In the genomic region with DNA sequence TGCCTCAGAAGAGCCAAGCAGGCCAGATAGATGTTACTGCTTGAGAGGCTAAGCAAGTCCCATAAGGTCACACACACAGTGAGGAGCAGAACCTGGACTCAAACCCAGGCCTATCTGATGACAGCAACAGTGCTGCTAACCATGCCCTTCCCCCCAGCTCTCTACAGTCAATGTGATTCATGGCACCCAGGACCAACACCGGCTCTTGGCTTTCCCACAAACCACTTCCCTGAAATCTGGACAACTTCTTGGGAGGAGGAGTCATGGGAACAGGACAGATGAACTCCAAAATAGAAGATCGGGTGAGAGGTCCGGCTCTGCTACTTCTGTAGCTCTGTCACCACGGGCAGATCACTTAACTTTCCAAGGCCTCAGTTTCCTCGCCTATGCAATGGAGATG, we compare ENCODE assay signal across 12 cellular contexts. TPM values are rescaled to one million over a fixed set of nuclear protein-coding genes. Genes with fewer than 3 reads are reported as not detected.
DNase-seq lines count a peak whose midpoint lies in the region; ATAC-seq, FAIRE-seq and TF ChIP-seq lines count a peak whose summit lies in the region.
"Had no signal": no experiment of that assay in that cellular context is flagged by ENCODE, and none has a peak within 500 bp of the region (broad histone marks: within the 10 kb centered on the region; RNA-seq: fewer than 3 reads in every experiment).

No MANE protein-coding gene starts in this region.

- H2AFZ ChIP-seq in ACC112 (ENCODE audit: low read length, unreplicated experiment) (no peak overlapping the region), GM23338 (peak overlapping the region; percentile 99)

- H3K4me1 Mint-ChIP-seq in GM23338: peaks cover 26% of the 10 kb centered on the region
- H3K4me1 Mint-ChIP-seq in naive thymus-derived CD8-positive, alpha-beta T cell: peaks cover 28 to 55% (median 45%) of the 10 kb centered on the region in 4 donors

- no peaks in the 10 kb centered on the region for H3F3A ChIP-seq in GM23338 (replicated peaks; ENCODE audit: low read depth)

- H3K4me1 ChIP-seq in ACC112 (ENCODE audit: control insufficient read depth, insufficient read depth, low read length, unreplicated experiment) (peaks cover 27% of the 10 kb centered on the region), GM23338 (ENCODE audit: insufficient read depth) (peaks cover 17% of the 10 kb centered on the region)

- H3K9me3 Mint-ChIP-seq in GM23338: no peaks in the 10 kb centered on the region
- no peaks in the 10 kb centered on the region for H3K9me3 Mint-ChIP-seq in naive thymus-derived CD8-positive, alpha-beta T cell
- H3K9me3 Mint-ChIP-seq: CD4-positive, alpha-beta T cell had no signal

- in situ Hi-C loops in brain microvascular endothelial cell (cut with HindIII; ENCODE audit: low pct_ligation_motif_present, low sequenced_read_pairs): no loop called here

- TF ChIP-seq CTCF in GM23338 (conservative IDR thresholded peaks at IDR 0.05; ENCODE audit: low read depth in 2 of 2) (no peak), brain microvascular endothelial cell (IDR thresholded peaks at IDR 0.05; ENCODE audit: low read depth, low read length, missing control alignments) (no peak)

- H3K4me2 ChIP-seq in GM23338: peak overlapping the region; percentile 94

- peak overlapping the region; percentile 86; the same call in 2 of the 3 replicates for H3K4me3 Mint-ChIP-seq in GM23338
- peak overlapping the region in 9 of 10 donors; percentile 54 to 97 (median 91) for H3K4me3 Mint-ChIP-seq in naive thymus-derived CD8-positive, alpha-beta T cell

- no peak for ATAC-seq in GM23338
- no peak for ATAC-seq in naive thymus-derived CD8-positive, alpha-beta T cell
- ATAC-seq in HG02571 (IDR thresholded peaks at IDR 0.05; ENCODE audit: unreplicated experiment): no peak
- no peak for ATAC-seq in HG02938 (IDR thresholded peaks at IDR 0.05; ENCODE audit: unreplicated experiment)

- no peak overlapping the region for H3K27ac Mint-ChIP-seq in GM23338
- peak overlapping the region in 1 of 10 donors; percentile 17 for H3K27ac Mint-ChIP-seq in naive thymus-derived CD8-positive, alpha-beta T cell
- H3K27ac Mint-ChIP-seq: CD4-positive, alpha-beta T cell had no signal

- no peaks in the 10 kb centered on the region for H3K9me2 ChIP-seq in GM23338 (ENCODE audit: insufficient read depth)

- DNase-seq in GM23338 (ENCODE audit: low spot score): no peak
- DNase-seq in brain microvascular endothelial cell: peak; percentile 52
- DNase-seq in naive thymus-derived CD8-positive, alpha-beta T cell: no peak
- no peak for DNase-seq in activated gamma-delta T cell treated with Interleukin-2 at 50 U/mL for 16 hours
- no peak for DNase-seq in GM12892 (ENCODE audit: insufficient read length)
- DNase-seq: NCI-H1436 treated with DMSO at 0.1 percent for 48 hours had no signal

- POLR2A ChIA-PET in naive thymus-derived CD8-positive, alpha-beta T cell (lab: Charles Lee): no interaction called here

- H4K20me1 ChIP-seq in GM23338 (replicated peaks; ENCODE audit: insufficient read depth): no peaks in the 10 kb centered on the region

- no peaks in the 10 kb centered on the region for H3K79me2 ChIP-seq in ACC112 (ENCODE audit: control insufficient read depth, insufficient read depth, low read length, unreplicated experiment)
- no peaks in the 10 kb centered on the region for H3K79me2 ChIP-seq in GM23338 (replicated peaks; ENCODE audit: insufficient read depth)

- H3K27me3 ChIP-seq in ACC112 (ENCODE audit: insufficient read depth, low read length) (no peaks in the 10 kb centered on the region), GM23338 (ENCODE audit: insufficient read depth) (peaks cover 63% of the 10 kb centered on the region), brain microvascular endothelial cell (replicated peaks) (no peaks in the 10 kb centered on the region)

- H3K36me3 ChIP-seq in ACC112 (ENCODE audit: insufficient read depth, low read length) (no peaks in the 10 kb centered on the region), GM23338 (ENCODE audit: insufficient read depth) (no peaks in the 10 kb centered on the region), brain microvascular endothelial cell (replicated peaks) (no peaks in the 10 kb centered on the region)

- H3K4me3 ChIP-seq in ACC112 (ENCODE audit: low read depth, low read length) (peak overlapping the region; percentile 87), GM23338 (peak overlapping the region; percentile 75), brain microvascular endothelial cell (ENCODE audit: low read depth, low read length) (no peak overlapping the region)

- TF ChIP-seq POLR2A in GM12892 (IDR thresholded peaks at IDR 0.05; ENCODE audit: low read depth, low read length): no peak

- no peak for FAIRE-seq in GM12892 (lab: Jason Lieb, UNC)
- FAIRE-seq: small intestine had no signal

- peak overlapping the region; percentile 91 for H3K27ac ChIP-seq in ACC112 (ENCODE audit: low read depth, low read length)
- H3K27ac ChIP-seq in GM23338 (ENCODE audit: low read depth): no peak overlapping the region
- peak overlapping the region; percentile 41 for H3K27ac ChIP-seq in brain microvascular endothelial cell

- H3K27me3 Mint-ChIP-seq in GM23338 (ENCODE audit: insufficient read depth, low read depth, poor library complexity): peaks cover 45% of the 10 kb centered on the region
- H3K27me3 Mint-ChIP-seq in naive thymus-derived CD8-positive, alpha-beta T cell: peaks cover 15 to 32% (median 31%) of the 10 kb centered on the region in 5 donors

- H3K36me3 Mint-ChIP-seq in GM23338 (ENCODE audit: low read depth): no peaks in the 10 kb centered on the region; the same call in 2 of the 3 replicates
- no peaks in the 10 kb centered on the region for H3K36me3 Mint-ChIP-seq in naive thymus-derived CD8-positive, alpha-beta T cell

TF ChIP-seq in GM23338, 12 proteins besides CTCF, POLR2A, EP300 and RAD21:
- TF ChIP-seq NANOG (IDR thresholded peaks at IDR 0.05; ENCODE audit: borderline replicate concordance): no peak
- TF ChIP-seq, protein P1, sequence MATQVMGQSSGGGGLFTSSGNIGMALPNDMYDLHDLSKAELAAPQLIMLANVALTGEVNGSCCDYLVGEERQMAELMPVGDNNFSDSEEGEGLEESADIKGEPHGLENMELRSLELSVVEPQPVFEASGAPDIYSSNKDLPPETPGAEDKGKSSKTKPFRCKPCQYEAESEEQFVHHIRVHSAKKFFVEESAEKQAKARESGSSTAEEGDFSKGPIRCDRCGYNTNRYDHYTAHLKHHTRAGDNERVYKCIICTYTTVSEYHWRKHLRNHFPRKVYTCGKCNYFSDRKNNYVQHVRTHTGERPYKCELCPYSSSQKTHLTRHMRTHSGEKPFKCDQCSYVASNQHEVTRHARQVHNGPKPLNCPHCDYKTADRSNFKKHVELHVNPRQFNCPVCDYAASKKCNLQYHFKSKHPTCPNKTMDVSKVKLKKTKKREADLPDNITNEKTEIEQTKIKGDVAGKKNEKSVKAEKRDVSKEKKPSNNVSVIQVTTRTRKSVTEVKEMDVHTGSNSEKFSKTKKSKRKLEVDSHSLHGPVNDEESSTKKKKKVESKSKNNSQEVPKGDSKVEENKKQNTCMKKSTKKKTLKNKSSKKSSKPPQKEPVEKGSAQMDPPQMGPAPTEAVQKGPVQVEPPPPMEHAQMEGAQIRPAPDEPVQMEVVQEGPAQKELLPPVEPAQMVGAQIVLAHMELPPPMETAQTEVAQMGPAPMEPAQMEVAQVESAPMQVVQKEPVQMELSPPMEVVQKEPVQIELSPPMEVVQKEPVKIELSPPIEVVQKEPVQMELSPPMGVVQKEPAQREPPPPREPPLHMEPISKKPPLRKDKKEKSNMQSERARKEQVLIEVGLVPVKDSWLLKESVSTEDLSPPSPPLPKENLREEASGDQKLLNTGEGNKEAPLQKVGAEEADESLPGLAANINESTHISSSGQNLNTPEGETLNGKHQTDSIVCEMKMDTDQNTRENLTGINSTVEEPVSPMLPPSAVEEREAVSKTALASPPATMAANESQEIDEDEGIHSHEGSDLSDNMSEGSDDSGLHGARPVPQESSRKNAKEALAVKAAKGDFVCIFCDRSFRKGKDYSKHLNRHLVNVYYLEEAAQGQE (IDR thresholded peaks at IDR 0.05; ENCODE audit: unreplicated experiment): no peak
- TF ChIP-seq JUNB (IDR thresholded peaks at IDR 0.05; ENCODE audit: unreplicated experiment): no peak
- TF ChIP-seq CREB1 (CRISPR knock-in tag; IDR thresholded peaks at IDR 0.05; ENCODE audit: low read depth): no peak
- no peak for TF ChIP-seq EZH2 (IDR thresholded peaks at IDR 0.05; ENCODE audit: low read depth, unreplicated experiment)
- TF ChIP-seq EZH2phosphoT487 (IDR thresholded peaks at IDR 0.05; ENCODE audit: unreplicated experiment): no peak
- TF ChIP-seq STAT1 (IDR thresholded peaks at IDR 0.05; ENCODE audit: unreplicated experiment): no peak
- TF ChIP-seq POLR2AphosphoS5 (IDR thresholded peaks at IDR 0.05; ENCODE audit: low read depth): no peak

RNA-seq across cellular contexts. Expression of a gene that starts 0.7 kb away (rescaled TPM):
- 0.23 TPM in 1 of 2 replicates, not detected in the other for total RNA-seq in GM23338 (2014; rRNA removed; shearing (Covaris generic))
- 0.06 TPM in 1 of 2 replicates, not detected in the other for polyA plus RNA-seq in GM23338 (2016; fragmentation: Nextera tagmentation; extraction: Ambion mirVana)
- under 1 TPM; 0.38 to 0.57 TPM for total RNA-seq in naive thymus-derived CD8-positive, alpha-beta T cell
- 10 to 100 TPM in 1 of 3 donors, under 1 TPM in 2; 0.70 to 11.6 (median 0.74) TPM for polyA plus RNA-seq in naive thymus-derived CD8-positive, alpha-beta T cell
- not detected for polyA plus RNA-seq in GM12892 (2012; ENCODE audit: missing spikeins)
- total RNA-seq: lung microvascular endothelial cell had no signal

RNA-seq across cellular contexts. Expression of a gene that starts 47.3 kb away (rescaled TPM):
- 1.2 and 1.3 TPM in 2 replicates for total RNA-seq in GM23338 (2014; rRNA removed; shearing (Covaris generic))
- polyA plus RNA-seq in GM23338 (2016; fragmentation: Nextera tagmentation; extraction: Ambion mirVana): 1.3 and 1.9 TPM in 2 replicates
- 1 to 10 TPM; 2.9 to 3.2 TPM for total RNA-seq in naive thymus-derived CD8-positive, alpha-beta T cell
- 100 to 1,000 TPM in 1 of 3 donors, 10 to 100 TPM in 2; 58.7 to 114 (median 91.2) TPM for polyA plus RNA-seq in naive thymus-derived CD8-positive, alpha-beta T cell
- not detected for polyA plus RNA-seq in GM12892 (2012; ENCODE audit: missing spikeins)
- total RNA-seq: lung microvascular endothelial cell had no signal
